14 cellular contexts compared by ENCODE assay signal in genomic region chr6:31725502-31726350, GRCh38.
A peak's percentile ranks its signal among the peaks of the same experiment; 100 is the strongest.
DNase-seq lines count a peak whose midpoint lies in the region; TF ChIP-seq lines count a peak whose summit lies in the region.
"Had no signal": no experiment of that assay in that cellular context is flagged by ENCODE, and none has a peak within 500 bp of the region (broad histone marks: within the 10 kb centered on the region; RNA-seq: fewer than 3 reads in every experiment).

No MANE protein-coding gene starts in this region.

- no peak overlapping the region for H3K27ac ChIP-seq in RWPE1
- H3K27ac ChIP-seq: SJCRH30 had no signal

- H3K9me3 Mint-ChIP-seq in nephron: no peaks in the 10 kb centered on the region
- H3K9me3 Mint-ChIP-seq: activated naive CD4-positive, alpha-beta T cell treated with anti-CD3 and anti-CD28 coated beads, Interleukin-2, amount 50 U/mL, for 24 hours had no signal

- CTCF ChIA-PET in RWPE1 (lab: Yijun Ruan, JAX): interaction anchor here (0.7 kb wide), 1 partner anchor 22 kb away, joined by 5 read pairs; no protein-coding TSS in a partner anchor

- peak overlapping the region in 2 of 3 experiments; percentile 0 to 24 for H3K4me3 Mint-ChIP-seq in nephron
- H3K4me3 Mint-ChIP-seq: activated naive CD4-positive, alpha-beta T cell treated with anti-CD3 and anti-CD28 coated beads, Interleukin-2, amount 50 U/mL, for 24 hours had no signal

- DNase-seq in CD1c-positive myeloid dendritic cell (ENCODE audit: extremely low spot score) (peak; percentile 93), Kasumi-1 (lab: John Stamatoyannopoulos, UW) (peak; percentile 58 to 77), amniotic epithelial cell (ENCODE audit: low read depth) (peak; percentile 90), DMS79 treated with DMSO at 0.1 percent for 48 hours (lab: John Stamatoyannopoulos, UW) (no peak), NCI-H2227 (lab: John Stamatoyannopoulos, UW; ENCODE audit: unreplicated experiment) (no peak), NCI-H510A treated with DMSO at 0.1 percent for 48 hours (lab: John Stamatoyannopoulos, UW) (no peak), RWPE1 (ENCODE audit: low spot score) (no peak)
- DNase-seq: COR-L47; mucosa of descending colon; NCI-H82; SJCRH30; stimulated activated CD4-positive, alpha-beta T cell treated with anti-CD3 and anti-CD28 coated beads, Interleukin-4, amount 100 ng/mL, for 24 hours had no signal

- TF ChIP-seq CTCF in nephron (IDR thresholded peaks at IDR 0.05; ENCODE audit: unreplicated experiment in 3 of 3) (no peak), RWPE1 (conservative IDR thresholded peaks at IDR 0.05; ENCODE audit: low read depth) (no peak)

- no peaks in the 10 kb centered on the region for H3K27me3 Mint-ChIP-seq in nephron (ENCODE audit: low read depth)
- H3K27me3 Mint-ChIP-seq: activated naive CD4-positive, alpha-beta T cell treated with anti-CD3 and anti-CD28 coated beads, Interleukin-2, amount 50 U/mL, for 24 hours had no signal

- peaks cover 53% of the 10 kb centered on the region for H3K36me3 Mint-ChIP-seq in nephron (ENCODE audit: low read depth)
- H3K36me3 Mint-ChIP-seq: activated naive CD4-positive, alpha-beta T cell treated with anti-CD3 and anti-CD28 coated beads, Interleukin-2, amount 50 U/mL, for 24 hours had no signal

- H3K27ac Mint-ChIP-seq in nephron: peak overlapping the region in 2 of 3 experiments; percentile 3 to 64

- H3K4me1 Mint-ChIP-seq in nephron: peaks cover 12% of the 10 kb centered on the region

- POLR2A ChIA-PET in RWPE1 (lab: Yijun Ruan, JAX; ENCODE audit: low non-redundant PET): no interaction called here

Comparison
In these comparisons a context has a peak if more than half of its experiments do, and no peak if none do; other contexts are left out.
1. DNase-seq: peak in CD1c-positive myeloid dendritic cell (single experiment), Kasumi-1 (2 of 2) and amniotic epithelial cell (single experiment); none in DMS79 treated with DMSO at 0.1 percent for 48 hours (single experiment), NCI-H2227 (single experiment), NCI-H510A treated with DMSO at 0.1 percent for 48 hours (single experiment) and RWPE1 (single experiment).